ENCODE assay signal across 35 cellular contexts in the genomic region with DNA sequence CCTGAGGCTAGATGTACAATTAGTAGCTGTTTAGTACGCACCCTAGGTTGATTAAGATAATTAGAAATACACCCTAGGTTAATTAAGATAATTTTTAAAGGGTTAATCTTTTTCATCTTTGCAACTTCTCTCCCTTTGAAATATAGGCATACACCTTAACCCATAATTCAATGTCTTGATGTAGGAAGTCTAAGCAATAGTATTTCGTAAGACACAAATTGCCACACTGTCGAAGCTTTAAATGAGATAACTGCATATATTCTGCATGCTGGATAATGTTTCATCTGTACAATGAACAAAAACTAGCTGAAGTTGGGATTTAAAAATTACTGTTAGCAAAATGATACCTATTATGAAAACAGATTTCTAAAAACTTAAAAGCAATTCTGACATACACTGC.
"Had no signal": no experiment of that assay in that cellular context is flagged by ENCODE, and none has a peak within 500 bp of the region (broad histone marks: within the 10 kb centered on the region; RNA-seq: fewer than 3 reads in every experiment).

No MANE protein-coding gene starts in this region.

- H3K9me3 ChIP-seq: gastrocnemius medialis, pancreas, prostate gland, sigmoid colon, vagina had no signal

- H3K36me3 ChIP-seq: breast epithelium, prostate gland had no signal

- H3K4me2 ChIP-seq: smooth muscle cell had no signal

- H3K27me3 ChIP-seq: breast epithelium, esophagus squamous epithelium, gastrocnemius medialis, pancreas, sigmoid colon, upper lobe of left lung, vagina had no signal

- ATAC-seq: activated CD8-positive, alpha-beta T cell treated with anti-CD3 and anti-CD28 coated beads for 36 hours; activated T-cell treated with anti-CD3 and anti-CD28 coated beads, Interleukin-2, amount 50 U/mL, for 4 hours; activated T-helper 17 cell treated with anti-CD3 and anti-CD28 coated beads, Interleukin-2, amount 50 U/mL, for 72 hours; gastrocnemius medialis; left colon; naive thymus-derived CD4-positive, alpha-beta T cell; pancreas; stimulated activated memory B cell treated with anti-CD40 and anti-IgM and Interleukin-4, amounts not matched to agents 10 μg/mL and 1 μg/mL and 100 μg/mL, for 72 hours; stimulated activated naive CD8-positive, alpha-beta T cell treated with anti-CD3 and anti-CD28 coated beads, Interleukin-15, amount 100 ng/mL, for 72 hours had no signal

- H3K27ac ChIP-seq: breast epithelium, epithelial cell of prostate, esophagus squamous epithelium, gastrocnemius medialis, pancreas, prostate gland, sigmoid colon, upper lobe of left lung, vagina had no signal

- H3K4me1 ChIP-seq: breast epithelium, esophagus squamous epithelium, gastrocnemius medialis, pancreas, prostate gland, sigmoid colon, upper lobe of left lung, vagina had no signal

- FAIRE-seq: colon, kidney, pancreas had no signal

- H3K4me3 ChIP-seq: breast epithelium, esophagus squamous epithelium, gastrocnemius medialis, pancreas, prostate gland, sigmoid colon, smooth muscle cell, upper lobe of left lung, vagina had no signal

- DNase-seq: activated B cell treated with CpG ODN at 0.5 μM for 24 hours; activated CD4-positive, alpha-beta T cell treated with anti-CD3 and anti-CD28 coated beads, Interleukin-2, amount 50 U/mL, for 1 hour; activated CD8-positive, alpha-beta T cell treated with anti-CD3 and anti-CD28 coated beads for 36 hours; activated gamma-delta T cell treated with Interleukin-2 at 50 U/mL for 16 hours; activated naive CD4-positive, alpha-beta T cell treated with anti-CD3 and anti-CD28 coated beads, Interleukin-2, amount 50 U/mL, for 16 hours; activated T-cell treated with anti-CD3 and anti-CD28 coated beads, Interleukin-2, amount 50 U/mL, for 4 hours; amygdala; central memory CD4-positive, alpha-beta T cell; dermis blood vessel endothelial cell; effector CD8-positive, alpha-beta T cell; esophagus squamous epithelium; gastrocnemius medialis; hippocampal formation; kidney; left colon; midbrain; naive thymus-derived CD4-positive, alpha-beta T cell; nucleus accumbens; pancreas; retina; sigmoid colon; stimulated activated CD4-positive, alpha-beta T cell treated with anti-CD3 and anti-CD28 coated beads, Interleukin-1b, Interleukin-23, amount 100 ng/mL, for 48 hours; stimulated activated CD4-positive, alpha-beta T cell treated with anti-CD3 and anti-CD28 coated beads, Interleukin-4, amount 100 ng/mL, for 4 hours; stimulated activated CD8-positive, alpha-beta memory T cell treated with anti-CD3 and anti-CD28 coated beads, Interleukin-4, amount 100 ng/mL, for 48 hours; stimulated activated naive CD8-positive, alpha-beta T cell treated with anti-CD3 and anti-CD28 coated beads, Interleukin-15, amount 100 ng/mL, for 72 hours; substantia nigra; upper lobe of left lung had no signal
